ENCODE assay signal across 25 cellular contexts in genomic region chr18:22433960-22434359, GRCh38. TPM values are rescaled to one million over a fixed set of nuclear protein-coding genes. Genes with fewer than 3 reads are reported as not detected.
DNase-seq lines count a peak whose midpoint lies in the region; ATAC-seq, FAIRE-seq and TF ChIP-seq lines count a peak whose summit lies in the region.
"Had no signal": no experiment of that assay in that cellular context is flagged by ENCODE, and none has a peak within 500 bp of the region (broad histone marks: within the 10 kb centered on the region; RNA-seq: fewer than 3 reads in every experiment).

No MANE protein-coding gene starts in this region.

- intact Hi-C loops in natural killer cell (cut with micrococcal nuclease): no loop called here
- intact Hi-C loops in left colon (cut with DNase I, micrococcal nuclease): no loop called here

- DNase-seq in natural killer cell: no peak
- no peak for DNase-seq in natural killer cell treated with Interleukin-12 subunit alpha and Interleukin-12 subunit beta and Interleukin-15 and Interleukin-18, amount 100 ng/mL, for 72 hours (ENCODE audit: low spot score)
- DNase-seq in amniotic epithelial cell (ENCODE audit: low read depth): peak; percentile 13
- DNase-seq in fibroblast of the aortic adventitia (ENCODE audit: low read depth): peak; percentile 55
- no peak for DNase-seq in left colon
- DNase-seq in D721Med (ENCODE audit: insufficient read length, low spot score): no peak
- DNase-seq in NCI-H446 treated with DMSO at 0.1 percent for 48 hours (lab: John Stamatoyannopoulos, UW): no peak
- DNase-seq: ACHN; activated CD4-positive, alpha-beta T cell treated with anti-CD3 and anti-CD28 coated beads, Interleukin-2, amount 50 U/mL, for 4 hours; activated T-cell treated with anti-CD3 and anti-CD28 coated beads, Interleukin-2, amount 50 U/mL, for 4 hours; effector memory CD8-positive, alpha-beta T cell; head of caudate nucleus; islet precursor cell; midbrain; NCI-H1092; NCI-H2171 treated with DMSO at 0.1 percent for 48 hours; upper lobe of right lung had no signal

- no peak overlapping the region for H3K4me3 ChIP-seq in fibroblast of the aortic adventitia (ENCODE audit: low read depth, low read length)
- H3K4me3 ChIP-seq: SJSA1, upper lobe of right lung had no signal

- no peak for ATAC-seq in natural killer cell
- ATAC-seq in natural killer cell treated with Interleukin-12 subunit alpha and Interleukin-12 subunit beta and Interleukin-15 and Interleukin-18, amount 100 ng/mL, for 72 hours: no peak
- no peak for ATAC-seq in left colon
- ATAC-seq in HG03442 (IDR thresholded peaks at IDR 0.05; ENCODE audit: unreplicated experiment): no peak
- ATAC-seq: activated T-cell treated with anti-CD3 and anti-CD28 coated beads, Interleukin-2, amount 50 U/mL, for 4 hours; effector memory CD8-positive, alpha-beta T cell; stimulated activated memory B cell treated with anti-CD40 and anti-IgM and Interleukin-4, amounts not matched to agents 10 μg/mL and 1 μg/mL and 100 μg/mL, for 72 hours; upper lobe of right lung had no signal

- peaks cover 27 to 35% of the 10 kb centered on the region in 2 donors for H3K4me1 Mint-ChIP-seq in natural killer cell
- H3K4me1 Mint-ChIP-seq in natural killer cell treated with Interleukin-12 subunit alpha and Interleukin-12 subunit beta and Interleukin-15 and Interleukin-18, amount 100 ng/mL, for 72 hours (ENCODE audit: low read depth in 2 of 2): peaks cover 12 to 15% of the 10 kb centered on the region in 2 donors
- H3K4me1 Mint-ChIP-seq: IgD-negative memory B cell; stimulated activated memory B cell treated with anti-CD40 and anti-IgM and Interleukin-4, amounts not matched to agents 10 μg/mL and 1 μg/mL and 100 μg/mL, for 72 hours had no signal

- peaks cover 0 to 4% of the 10 kb centered on the region in 2 donors for H3K27me3 Mint-ChIP-seq in natural killer cell (ENCODE audit: low read depth in 2 of 2)
- H3K27me3 Mint-ChIP-seq in natural killer cell treated with Interleukin-12 subunit alpha and Interleukin-12 subunit beta and Interleukin-15 and Interleukin-18, amount 100 ng/mL, for 72 hours: peaks cover 0 to 3% of the 10 kb centered on the region in 2 donors
- H3K27me3 Mint-ChIP-seq: activated naive CD8-positive, alpha-beta T cell; central memory CD8-positive, alpha-beta T cell; effector memory CD8-positive, alpha-beta T cell; IgD-negative memory B cell; stimulated activated memory B cell treated with anti-CD40 and anti-IgM and Interleukin-4, amounts not matched to agents 10 μg/mL and 1 μg/mL and 100 μg/mL, for 72 hours had no signal

- no peak for FAIRE-seq in D721Med (lab: Jason Lieb, UNC)

- no peaks in the 10 kb centered on the region for H3K36me3 Mint-ChIP-seq in natural killer cell
- H3K36me3 Mint-ChIP-seq in natural killer cell treated with Interleukin-12 subunit alpha and Interleukin-12 subunit beta and Interleukin-15 and Interleukin-18, amount 100 ng/mL, for 72 hours: no peaks in the 10 kb centered on the region
- H3K36me3 Mint-ChIP-seq: activated naive CD8-positive, alpha-beta T cell; stimulated activated memory B cell treated with anti-CD40 and anti-IgM and Interleukin-4, amounts not matched to agents 10 μg/mL and 1 μg/mL and 100 μg/mL, for 72 hours had no signal

- no peak overlapping the region for H3K4me3 Mint-ChIP-seq in natural killer cell
- no peak overlapping the region for H3K4me3 Mint-ChIP-seq in natural killer cell treated with Interleukin-12 subunit alpha and Interleukin-12 subunit beta and Interleukin-15 and Interleukin-18, amount 100 ng/mL, for 72 hours
- H3K4me3 Mint-ChIP-seq: activated naive CD8-positive, alpha-beta T cell; activated T-cell treated with anti-CD3 and anti-CD28 coated beads, Interleukin-2, amount 50 U/mL, for 4 hours; central memory CD8-positive, alpha-beta T cell; effector memory CD8-positive, alpha-beta T cell; IgD-negative memory B cell; stimulated activated memory B cell treated with anti-CD40 and anti-IgM and Interleukin-4, amounts not matched to agents 10 μg/mL and 1 μg/mL and 100 μg/mL, for 72 hours had no signal

- peak overlapping the region; percentile 3 to 68 for H3K27ac Mint-ChIP-seq in natural killer cell
- H3K27ac Mint-ChIP-seq in natural killer cell treated with Interleukin-12 subunit alpha and Interleukin-12 subunit beta and Interleukin-15 and Interleukin-18, amount 100 ng/mL, for 72 hours: no peak overlapping the region
- H3K27ac Mint-ChIP-seq: activated naive CD8-positive, alpha-beta T cell; effector memory CD8-positive, alpha-beta T cell; IgD-negative memory B cell; stimulated activated memory B cell treated with anti-CD40 and anti-IgM and Interleukin-4, amounts not matched to agents 10 μg/mL and 1 μg/mL and 100 μg/mL, for 72 hours had no signal

- H3K9me3 Mint-ChIP-seq in natural killer cell: peaks cover 0 to 3% of the 10 kb centered on the region in 2 donors
- peaks cover 3% of the 10 kb centered on the region for H3K9me3 Mint-ChIP-seq in natural killer cell treated with Interleukin-12 subunit alpha and Interleukin-12 subunit beta and Interleukin-15 and Interleukin-18, amount 100 ng/mL, for 72 hours
- H3K9me3 Mint-ChIP-seq: activated T-cell treated with anti-CD3 and anti-CD28 coated beads, Interleukin-2, amount 50 U/mL, for 4 hours had no signal

- no peak for TF ChIP-seq CTCF in natural killer cell (IDR thresholded peaks at IDR 0.05)
- TF ChIP-seq CTCF in fibroblast of the aortic adventitia (IDR thresholded peaks at IDR 0.05; ENCODE audit: insufficient read depth, low read length): no peak
- no peak for TF ChIP-seq CTCF in D721Med (IDR thresholded peaks at IDR 0.05; ENCODE audit: insufficient read depth, missing control alignments)

RNA-seq across cellular contexts. Expression of gene CTAGE1, which starts 16.2 kb away (rescaled TPM):
- total RNA-seq in natural killer cell (not detected), fibroblast of the aortic adventitia (ENCODE audit: low replicate concordance) (not detected in 2 replicates), left colon (not detected)
- total RNA-seq in natural killer cell treated with Interleukin-12 subunit alpha and Interleukin-12 subunit beta and Interleukin-15 and Interleukin-18, amount 100 ng/mL, for 72 hours: not detected
- total RNA-seq: activated T-cell treated with anti-CD3 and anti-CD28 coated beads, Interleukin-2, amount 50 U/mL, for 4 hours; omental fat pad; skeletal muscle tissue; upper lobe of right lung had no signal

Comparison
In these comparisons a context has a peak if more than half of its experiments do, and no peak if none do; other contexts are left out.
1. H3K27ac Mint-ChIP-seq: peak in natural killer cell (2 of 2); none in natural killer cell treated with Interleukin-12 subunit alpha and Interleukin-12 subunit beta and Interleukin-15 and Interleukin-18, amount 100 ng/mL, for 72 hours (0 of 2).
2. DNase-seq: peak in amniotic epithelial cell (single experiment) and fibroblast of the aortic adventitia (single experiment); none in natural killer cell (single experiment), natural killer cell treated with Interleukin-12 subunit alpha and Interleukin-12 subunit beta and Interleukin-15 and Interleukin-18, amount 100 ng/mL, for 72 hours (single experiment), left colon (0 of 2), D721Med (single experiment) and NCI-H446 treated with DMSO at 0.1 percent for 48 hours (single experiment).